Comparison of ENCODE assay signal across 1 cellular context in genomic region chr19:47428177-47428894, GRCh38.
A peak's percentile ranks its signal among the peaks of the same experiment; 100 is the strongest.
TF ChIP-seq lines count a peak whose summit lies in the region.

No MANE protein-coding gene starts in this region.

TF ChIP-seq in GM12878, 131 proteins besides CTCF, POLR2A, EP300 and RAD21:
- peak; percentile 55 for TF ChIP-seq SP1 (IDR thresholded peaks at IDR 0.05; ENCODE audit: low read depth, low read length)
- no peak for TF ChIP-seq ZBTB33 (IDR thresholded peaks at IDR 0.05)
- no peak for TF ChIP-seq ETV6 (conservative IDR thresholded peaks at IDR 0.05 in 1 of 2, IDR thresholded peaks at IDR 0.05 in 1 of 2; ENCODE audit: borderline replicate concordance in 1 of 2, low read depth in 1 of 2)
- no peak for TF ChIP-seq ZSCAN29 (IDR thresholded peaks at IDR 0.05)
- peak; percentile 76 for TF ChIP-seq PBX3 (IDR thresholded peaks at IDR 0.05; ENCODE audit: insufficient replicate concordance, low read depth, low read length)
- TF ChIP-seq STAT1 (conservative IDR thresholded peaks at IDR 0.05) = no peak
- TF ChIP-seq HDGF (IDR thresholded peaks at IDR 0.05) = peak; percentile 79; the same call in 1 of the 2 replicates
- no peak for TF ChIP-seq NR2F1 (conservative IDR thresholded peaks at IDR 0.05)
- peak; percentile 92 for TF ChIP-seq PKNOX1 (IDR thresholded peaks at IDR 0.05)
- TF ChIP-seq GATAD2B (conservative IDR thresholded peaks at IDR 0.05; ENCODE audit: low read depth) = no peak
- TF ChIP-seq SUZ12 (IDR thresholded peaks at IDR 0.05; ENCODE audit: unreplicated experiment) = no peak
- no peak for TF ChIP-seq BCLAF1 (IDR thresholded peaks at IDR 0.05)
- no peak for TF ChIP-seq MEF2B (IDR thresholded peaks at IDR 0.05; ENCODE audit: partially characterized antibody, poor library complexity, severe bottlenecking)
- no peak for TF ChIP-seq CHD1 (IDR thresholded peaks at IDR 0.05; ENCODE audit: low read depth, low read length)
- no peak for TF ChIP-seq ZBTB11 (CRISPR knock-in tag; IDR thresholded peaks at IDR 0.05)
- TF ChIP-seq BCL11A (IDR thresholded peaks at IDR 0.05; ENCODE audit: low read depth, low read length) = no peak
TF ChIP-seq in GM12878: peak in this region for 4.
